ENCODE assay signal across 15 cellular contexts in the genomic region with DNA sequence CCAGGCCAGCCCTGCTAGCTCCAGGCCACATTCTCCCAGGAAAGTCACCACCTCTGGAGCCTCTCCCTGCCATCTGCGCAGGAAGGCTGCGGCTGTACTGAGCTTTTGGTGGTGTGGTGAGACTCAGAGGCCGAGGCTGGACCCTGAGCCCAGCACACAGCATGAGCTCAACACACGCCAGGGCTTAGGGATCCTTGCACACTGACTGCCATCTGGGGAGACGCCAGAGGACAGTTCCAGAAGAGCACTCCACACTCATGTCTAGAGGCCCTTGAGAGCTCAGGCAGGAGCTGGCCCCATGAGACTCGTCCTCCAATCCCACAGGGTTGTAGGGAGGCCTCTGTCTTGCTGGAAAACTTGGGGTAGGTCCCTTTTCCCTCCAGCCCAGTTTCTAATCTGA. TPM values are rescaled to one million over a fixed set of nuclear protein-coding genes. Genes with fewer than 3 reads are reported as not detected.
DNase-seq lines count a peak whose midpoint lies in the region; ATAC-seq and TF ChIP-seq lines count a peak whose summit lies in the region.
"Had no signal": no experiment of that assay in that cellular context is flagged by ENCODE, and none has a peak within 500 bp of the region (broad histone marks: within the 10 kb centered on the region; RNA-seq: fewer than 3 reads in every experiment).

No MANE protein-coding gene starts in this region.

- peak in 1 of 2 donors; percentile 1 for ATAC-seq in gastrocnemius medialis
- ATAC-seq in left colon: no peak

- H3K4me1 ChIP-seq in BLaER1 (peaks cover 100% of the 10 kb centered on the region), right atrium auricular region (peaks cover 0 to 39% of the 10 kb centered on the region in 2 donors), gastrocnemius medialis (peaks cover 90 to 93% of the 10 kb centered on the region in 2 donors), colonic mucosa (peaks cover 8% of the 10 kb centered on the region), stomach (peaks cover 9 to 24% (median 20%) of the 10 kb centered on the region in 4 donors)

- H3K27me3 ChIP-seq in BLaER1 (no peaks in the 10 kb centered on the region), right atrium auricular region (no peaks in the 10 kb centered on the region), gastrocnemius medialis (no peaks in the 10 kb centered on the region), colonic mucosa (no peaks in the 10 kb centered on the region), stomach (no peaks in the 10 kb centered on the region)

- no peak overlapping the region for H3K4me3 ChIP-seq in BLaER1
- H3K4me3 ChIP-seq in right atrium auricular region: no peak overlapping the region
- H3K4me3 ChIP-seq in gastrocnemius medialis: no peak overlapping the region
- H3K4me3 ChIP-seq in colonic mucosa: no peak overlapping the region
- H3K4me3 ChIP-seq in stomach: no peak overlapping the region
- H3K4me3 ChIP-seq: PC-9, SJCRH30 had no signal

- intact Hi-C loops in gastrocnemius medialis (cut with DNase I; ENCODE audit: low total_unique reads) (no loop called here), colonic mucosa (cut with DNase I) (no loop called here), stomach (cut with DNase I; ENCODE audit: low total_unique reads) (no loop called here), left colon (cut with DNase I, micrococcal nuclease) (no loop called here)

- in situ Hi-C loops in gastrocnemius medialis (cut with MboI; ENCODE audit: low sequenced_read_pairs in 4 of 4): no loop called here

- TF ChIP-seq POLR2A in gastrocnemius medialis (IDR thresholded peaks at IDR 0.05): no peak
- TF ChIP-seq POLR2A in stomach (IDR thresholded peaks at IDR 0.05): no peak

- H3K4me2 ChIP-seq in BLaER1: peak overlapping the region; percentile 74
- H3K4me2 ChIP-seq: PC-9 had no signal

- H3K27ac ChIP-seq in BLaER1 (peak overlapping the region; percentile 54; the same call in 1 of the 2 replicates), right atrium auricular region (peak overlapping the region; percentile 59 to 71), gastrocnemius medialis (peak overlapping the region; percentile 93 to 100 (median 98)), colonic mucosa (no peak overlapping the region), stomach (no peak overlapping the region)
- H3K27ac ChIP-seq: PC-9, RWPE1, SJCRH30 had no signal

- whole genome bisulfite sequencing in stomach, 5 donors: 76 to 94% (median 83%) methylated on average over 5 to 6 of the region's 6 CpGs

- peak; percentile 60 for DNase-seq in NCI-H524 treated with DMSO at 0.1 percent for 48 hours (lab: John Stamatoyannopoulos, UW)
- no peak for DNase-seq in right atrium auricular region (ENCODE audit: low spot score)
- peak in 1 of 2 donors; percentile 71 for DNase-seq in gastrocnemius medialis
- no peak for DNase-seq in colonic mucosa
- no peak for DNase-seq in stomach
- no peak for DNase-seq in left colon
- no peak for DNase-seq in activated CD4-positive, alpha-beta T cell treated with anti-CD3 and anti-CD28 coated beads for 1 hour
- DNase-seq: GOT3, NCI-H1092, NCI-H2081, NCI-H774 had no signal

- H3K9me3 ChIP-seq in BLaER1 (no peaks in the 10 kb centered on the region), right atrium auricular region (no peaks in the 10 kb centered on the region), gastrocnemius medialis (no peaks in the 10 kb centered on the region), colonic mucosa (no peaks in the 10 kb centered on the region), stomach (no peaks in the 10 kb centered on the region)
- H3K9me3 ChIP-seq: SJCRH30 had no signal

- no peaks in the 10 kb centered on the region for H3K36me3 ChIP-seq in BLaER1
- H3K36me3 ChIP-seq in right atrium auricular region: no peaks in the 10 kb centered on the region
- no peaks in the 10 kb centered on the region for H3K36me3 ChIP-seq in gastrocnemius medialis
- no peaks in the 10 kb centered on the region for H3K36me3 ChIP-seq in colonic mucosa
- no peaks in the 10 kb centered on the region for H3K36me3 ChIP-seq in stomach
- H3K36me3 ChIP-seq: SJCRH30 had no signal

- no peak for TF ChIP-seq EP300 in stomach (IDR thresholded peaks at IDR 0.05)

- H3K9ac ChIP-seq in BLaER1 (no peak overlapping the region; the same call in 1 of the 2 replicates), colonic mucosa (ENCODE audit: low read depth in 2 of 2, low read length in 2 of 2) (no peak overlapping the region)

- no peak for TF ChIP-seq CTCF in right atrium auricular region (IDR thresholded peaks at IDR 0.05)
- no peak for TF ChIP-seq CTCF in gastrocnemius medialis (IDR thresholded peaks at IDR 0.05 in 4 of 5, conservative IDR thresholded peaks at IDR 0.05 in 1 of 5)
- TF ChIP-seq CTCF in colonic mucosa (IDR thresholded peaks at IDR 0.05): no peak
- no peak for TF ChIP-seq CTCF in stomach (IDR thresholded peaks at IDR 0.05)

- no peaks in the 10 kb centered on the region for H4K20me1 ChIP-seq in BLaER1

RNA-seq across cellular contexts. Expression of a gene that starts 40.6 kb away (rescaled TPM):
- total RNA-seq in right atrium auricular region (10 to 100 TPM in 1 of 2 donors, 1 to 10 TPM in 1; 5.7 to 11.2 TPM), gastrocnemius medialis (100 to 1,000 TPM; 177 to 281 (median 244) TPM), colonic mucosa (10 to 100 TPM; 11.1 to 11.5 TPM), stomach (10 to 100 TPM in 2 of 5 donors, 1 to 10 TPM in 3; 3.1 to 28.0 (median 9.4) TPM), left colon (10 to 100 TPM; 18.7 to 24.4 TPM)
- polyA plus RNA-seq in stomach: 1 to 10 TPM; 2.3 to 5.8 (median 2.4) TPM

Comparison
In these comparisons a context has a peak if more than half of its experiments do, and no peak if none do; other contexts are left out.
1. H3K27ac ChIP-seq: peak in BLaER1 (single experiment), right atrium auricular region (2 of 2) and gastrocnemius medialis (4 of 4); none in colonic mucosa (single experiment) and stomach (0 of 5).
2. RNA of a gene that starts 40.6 kb away (total RNA-seq): 177 to 281 TPM in gastrocnemius medialis; 18.7 to 24.4 TPM in left colon, 11.1 to 11.5 TPM in colonic mucosa, 5.7 to 11.2 TPM in right atrium auricular region and 3.1 to 28.0 TPM in stomach; every median in the first group is over 4 times any median in the second.